ENCODE assay signal across 7 cellular contexts in the genomic region with DNA sequence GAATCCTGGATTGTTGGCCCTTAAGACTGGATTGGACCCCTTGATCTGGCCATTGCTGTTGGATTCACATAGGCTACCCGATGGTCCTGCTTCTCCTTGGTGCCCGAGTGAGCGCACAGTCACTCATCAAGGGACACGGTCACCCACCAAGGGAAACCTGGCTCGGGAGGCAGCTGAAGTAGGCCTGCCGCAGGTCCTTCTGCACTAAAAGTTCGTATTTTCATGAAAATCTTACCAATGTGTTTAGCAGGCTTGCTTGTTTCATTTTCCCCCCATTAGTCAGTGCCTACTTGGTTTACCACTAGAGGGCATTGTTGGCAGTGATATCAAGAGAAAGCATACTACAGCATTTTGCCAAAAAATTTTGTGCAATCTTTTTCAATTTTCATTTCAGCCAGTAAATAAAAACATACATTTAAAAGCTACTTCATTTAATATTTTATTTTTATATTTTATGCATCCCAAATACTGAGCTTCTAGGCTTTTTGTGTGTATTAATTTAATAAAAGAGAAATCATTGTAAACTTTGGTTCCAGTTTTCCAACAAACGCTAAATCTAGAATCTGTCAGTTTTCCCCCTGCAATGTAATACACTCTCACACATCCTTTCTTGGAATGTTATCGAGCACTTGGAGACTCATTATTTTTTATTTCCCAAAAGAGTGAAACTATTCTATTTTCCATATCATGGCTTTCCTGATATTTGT.
DNase-seq lines count a peak whose midpoint lies in the region; ATAC-seq, FAIRE-seq and TF ChIP-seq lines count a peak whose summit lies in the region.

No MANE protein-coding gene starts in this region.

- TF ChIP-seq CTCF in choroid plexus epithelial cell (conservative IDR thresholded peaks at IDR 0.05; ENCODE audit: low read depth, low read length) (peak; percentile 80), HepG2 (CRISPR knock-in tag; IDR thresholded peaks at IDR 0.05) (peak; percentile 81)

- H3K4me2 ChIP-seq in HepG2 (ENCODE audit: low read depth, low read length): peak overlapping the region; percentile 97

- intact Hi-C loops in HepG2 (cut with micrococcal nuclease; ENCODE audit: unreplicated experiment): loop anchor here (1.0 kb wide), 3 partner anchors 122 to 593 kb away; no protein-coding TSS in a partner anchor

- H3K9ac ChIP-seq in HepG2 (ENCODE audit: insufficient read depth, low read depth, low read length): peak overlapping the region; percentile 63

- H3K27ac ChIP-seq in HepG2 (ENCODE audit: extremely low read length, insufficient read depth, low read length): no peak overlapping the region

- CTCF ChIA-PET in HepG2 (lab: Yijun Ruan, JAX; ENCODE audit: low intra/inter-chr PET ratio, low total read pairs): interaction anchor here (1.3 to 1.8 kb wide), 4 partner anchors 121 to 593 kb away, joined by 4 to 17 read pairs (median 8); no protein-coding TSS in a partner anchor

- H3K27me3 ChIP-seq in HepG2 (ENCODE audit: control insufficient read depth in 1 of 2, insufficient read depth in 2 of 2, low read length in 2 of 2): no peaks in the 10 kb centered on the region

- in situ Hi-C loops in HepG2 (cut with HindIII; ENCODE audit: extremely low pct_ligation_motif_present, low pct_unique_long_range_greater_than_20kb): loop anchor here (5.0 kb wide), 2 partner anchors 121 to 591 kb away; no protein-coding TSS in a partner anchor

- BruUV-seq in HepG2 (replicated peaks; lab: Mats Ljungman, UMichigan): no TSS peak

- DNase-seq in EL: peak; percentile 75
- peak; percentile 69 to 86 for DNase-seq in Kasumi-1 (lab: John Stamatoyannopoulos, UW)
- peak; percentile 23 for DNase-seq in SIG-M5 (lab: John Stamatoyannopoulos, UW)
- DNase-seq in choroid plexus epithelial cell (ENCODE audit: low read depth): peak; percentile 94
- peak; percentile 49 for DNase-seq in HepG2 (ENCODE audit: low spot score)
- DNase-seq in superior temporal gyrus (ENCODE audit: extremely low spot score): peak; percentile 92

- peak; percentile 88 for FAIRE-seq in HepG2 (lab: Jason Lieb, UNC)

- TF ChIP-seq EP300 in HepG2 (IDR thresholded peaks at IDR 0.05; ENCODE audit: low read depth in 2 of 2, low read length in 2 of 2) (no peak), HepG2 (CRISPR knock-in tag; IDR thresholded peaks at IDR 0.05; ENCODE audit: borderline replicate concordance) (no peak)

- POLR2A ChIA-PET in HepG2 (lab: Yijun Ruan, JAX): no interaction called here

- ATAC-seq in GM19468 (IDR thresholded peaks at IDR 0.05; ENCODE audit: extremely low read depth, unreplicated experiment) (peak; percentile 28), HepG2 (peak; percentile 84)

- no peaks in the 10 kb centered on the region for H3K36me3 ChIP-seq in HepG2 (replicated peaks in 1 of 2; ENCODE audit: control insufficient read depth in 1 of 2, insufficient read depth in 2 of 2, low read length in 2 of 2)

- H3K79me2 ChIP-seq in HepG2 (ENCODE audit: insufficient read depth, low read length): no peaks in the 10 kb centered on the region

- no peaks in the 10 kb centered on the region for H4K20me1 ChIP-seq in HepG2 (ENCODE audit: insufficient read depth, low read length)

- no peaks in the 10 kb centered on the region for H3K4me1 ChIP-seq in HepG2 (ENCODE audit: insufficient read depth, low read length)

- no peak for TF ChIP-seq POLR2A in HepG2 (IDR thresholded peaks at IDR 0.05; ENCODE audit: insufficient read depth in 1 of 2, low read depth in 2 of 2, low read length in 2 of 2)

- peak overlapping the region; percentile 6 for H3K4me3 ChIP-seq in choroid plexus epithelial cell (ENCODE audit: low read depth, low read length)
- H3K4me3 ChIP-seq in HepG2 (replicated peaks in 1 of 3; ENCODE audit: insufficient read depth in 1 of 3, low read depth in 2 of 3, low read length in 3 of 3): peak overlapping the region; percentile 69 to 74 (median 71)

- peak overlapping the region; percentile 100 for H2AFZ ChIP-seq in HepG2 (ENCODE audit: low read length)

- TF ChIP-seq RAD21 in HepG2 (CRISPR knock-in tag; IDR thresholded peaks at IDR 0.05): no peak; the same call in 1 of the 2 replicates

- H3K9me3 ChIP-seq in HepG2 (ENCODE audit: low read length): no peaks in the 10 kb centered on the region

- WGBS in HepG2 (ENCODE audit: low lambda C conversion rate): 11% methylated on average over 9 of the region's 9 CpGs

TF ChIP-seq in HepG2, 621 proteins besides CTCF, POLR2A, EP300 and RAD21 (continues in another document):
- TF ChIP-seq ZNF18 (CRISPR knock-in tag; IDR thresholded peaks at IDR 0.05; ENCODE audit: insufficient replicate concordance) (no peak), MTA1 (CRISPR knock-in tag; IDR thresholded peaks at IDR 0.05; ENCODE audit: borderline replicate concordance) (no peak), FOXC1 (CRISPR knock-in tag; IDR thresholded peaks at IDR 0.05; ENCODE audit: borderline replicate concordance) (no peak), STAG1 (CRISPR knock-in tag; IDR thresholded peaks at IDR 0.05) (peak; percentile 86), HMGXB4 (CRISPR knock-in tag; IDR thresholded peaks at IDR 0.05; ENCODE audit: borderline replicate concordance in 1 of 2, low read depth in 1 of 2) (0 out of 4 replicates have a peak, but pooled peaks of 1 of the 2 experiments have one; percentile 33), ELF1 (CRISPR knock-in tag; IDR thresholded peaks at IDR 0.05) (no peak), SMC3 (IDR thresholded peaks at IDR 0.05; ENCODE audit: low read length) (peak; percentile 84), ZNF598 (CRISPR knock-in tag; IDR thresholded peaks at IDR 0.05; ENCODE audit: borderline replicate concordance) (no peak), KMT2B (CRISPR knock-in tag; IDR thresholded peaks at IDR 0.05) (no peak), ARNT (IDR thresholded peaks at IDR 0.05) (no peak), PHB2 (IDR thresholded peaks at IDR 0.05; ENCODE audit: partially characterized antibody) (no peak), ZNF772 (CRISPR knock-in tag; IDR thresholded peaks at IDR 0.05) (no peak), DRAP1 (CRISPR knock-in tag; IDR thresholded peaks at IDR 0.05) (peak; percentile 13; the same call in 1 of the 2 replicates), ZNF253 (CRISPR knock-in tag; IDR thresholded peaks at IDR 0.05; ENCODE audit: borderline replicate concordance) (no peak)
- TF ChIP-seq, protein P1, sequence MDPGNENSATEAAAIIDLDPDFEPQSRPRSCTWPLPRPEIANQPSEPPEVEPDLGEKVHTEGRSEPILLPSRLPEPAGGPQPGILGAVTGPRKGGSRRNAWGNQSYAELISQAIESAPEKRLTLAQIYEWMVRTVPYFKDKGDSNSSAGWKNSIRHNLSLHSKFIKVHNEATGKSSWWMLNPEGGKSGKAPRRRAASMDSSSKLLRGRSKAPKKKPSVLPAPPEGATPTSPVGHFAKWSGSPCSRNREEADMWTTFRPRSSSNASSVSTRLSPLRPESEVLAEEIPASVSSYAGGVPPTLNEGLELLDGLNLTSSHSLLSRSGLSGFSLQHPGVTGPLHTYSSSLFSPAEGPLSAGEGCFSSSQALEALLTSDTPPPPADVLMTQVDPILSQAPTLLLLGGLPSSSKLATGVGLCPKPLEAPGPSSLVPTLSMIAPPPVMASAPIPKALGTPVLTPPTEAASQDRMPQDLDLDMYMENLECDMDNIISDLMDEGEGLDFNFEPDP (CRISPR knock-in tag; conservative IDR thresholded peaks at IDR 0.05): no peak

Comparison
In these comparisons a context has a peak if more than half of its experiments do, and no peak if none do; other contexts are left out.
1. DNase-seq: peak in every context shown above with its lines; median percentile 94 in choroid plexus epithelial cell; 92 in superior temporal gyrus; 78 in Kasumi-1; 75 in EL; 49 in HepG2; 23 in SIG-M5.